ENCODE assay signal across 8 cellular contexts in genomic region chr10:3887885-3888476, GRCh38.
DNase-seq lines count a peak whose midpoint lies in the region; ATAC-seq and TF ChIP-seq lines count a peak whose summit lies in the region.

No MANE protein-coding gene starts in this region.

- H2AFZ ChIP-seq in mammary epithelial cell (ENCODE audit: low read depth, low read length) (peak overlapping the region; percentile 72), mesenchymal stem cell (ENCODE audit: low read depth, low read length) (peak overlapping the region; percentile 70)

- H3K27ac ChIP-seq in mammary epithelial cell (ENCODE audit: insufficient read depth, low read depth, low read length) (peak overlapping the region; percentile 96), mesenchymal stem cell (ENCODE audit: low read length, poor library complexity, severe bottlenecking) (peak overlapping the region; percentile 99)

- no peak overlapping the region for H3K23ac ChIP-seq in mesenchymal stem cell (ENCODE audit: low read length in 2 of 2)

- H3K4me3 Mint-ChIP-seq in stimulated activated naive CD8-positive, alpha-beta T cell treated with anti-CD3 and anti-CD28 coated beads, Interleukin-15, amount 100 ng/mL, for 72 hours, result no peak overlapping the region

- H3K4me1 ChIP-seq in mammary epithelial cell (ENCODE audit: insufficient read depth, low read length) (peaks cover 43% of the 10 kb centered on the region), mesenchymal stem cell (ENCODE audit: control insufficient read depth, insufficient read depth, low read depth, low read length) (peaks cover 23% of the 10 kb centered on the region), BE2C (peaks cover 4% of the 10 kb centered on the region; the same call in 1 of the 2 replicates)

- intact Hi-C loops in mammary epithelial cell (cut with micrococcal nuclease), result no loop called here

- no peaks in the 10 kb centered on the region for H3K79me1 ChIP-seq in mesenchymal stem cell (replicated peaks; ENCODE audit: low read length, poor library complexity, severe bottlenecking)

- CTCF ChIA-PET in mammary epithelial cell (lab: Charles Lee; ENCODE audit: low non-redundant PET), result no interaction called here

- H3K18ac ChIP-seq in mesenchymal stem cell (ENCODE audit: low read depth in 1 of 2, low read length in 2 of 2), result peak overlapping the region; percentile 73 to 97

- H3K9me3 ChIP-seq in mammary epithelial cell (replicated peaks; ENCODE audit: insufficient read depth, low read length) (no peaks in the 10 kb centered on the region), mesenchymal stem cell (ENCODE audit: control insufficient read depth, low read length) (no peaks in the 10 kb centered on the region), BE2C (no peaks in the 10 kb centered on the region)

- no peaks in the 10 kb centered on the region for H3K9me3 Mint-ChIP-seq in stimulated activated naive CD8-positive, alpha-beta T cell treated with anti-CD3 and anti-CD28 coated beads, Interleukin-15, amount 100 ng/mL, for 72 hours

- peak overlapping the region; percentile 19 for H3K4me2 ChIP-seq in mammary epithelial cell (ENCODE audit: insufficient read depth, low read depth, low read length)
- H3K4me2 ChIP-seq in mesenchymal stem cell (ENCODE audit: low read length, poor library complexity, severe bottlenecking), result no peak overlapping the region

- dilution Hi-C loops in mammary epithelial cell (cut with HindIII; ENCODE audit: low sequenced_read_pairs), result no loop called here

- DNase-seq in T follicular helper cell (ENCODE audit: low read depth), result peak; percentile 59
- peak; percentile 98 for DNase-seq in mammary epithelial cell
- DNase-seq in mesenchymal stem cell, result peak; percentile 99
- DNase-seq in stimulated activated naive CD8-positive, alpha-beta T cell treated with anti-CD3 and anti-CD28 coated beads, Interleukin-15, amount 100 ng/mL, for 72 hours, result no peak
- no peak for DNase-seq in COR-L47 (lab: John Stamatoyannopoulos, UW)
- no peak for DNase-seq in BE2C

- H2BK15ac ChIP-seq in mesenchymal stem cell (ENCODE audit: low read depth, poor library complexity, severe bottlenecking), result no peak overlapping the region

- peak overlapping the region in 1 of 2 experiments; percentile 20 for H3K14ac ChIP-seq in mesenchymal stem cell (ENCODE audit: low read length in 2 of 2)

- H3K9ac ChIP-seq in mammary epithelial cell (ENCODE audit: insufficient read depth, low read length) (peak overlapping the region; percentile 80), mesenchymal stem cell (ENCODE audit: low read length) (peak overlapping the region; percentile 91)

- BruUV-seq in mammary epithelial cell (replicated peaks; lab: Mats Ljungman, UMichigan), result TSS peak; percentile 52

- H3K4ac ChIP-seq in mesenchymal stem cell (ENCODE audit: low read depth in 1 of 2, low read length in 2 of 2), result peak overlapping the region; percentile 73 to 97

- no peaks in the 10 kb centered on the region for H4K20me1 ChIP-seq in mammary epithelial cell (ENCODE audit: insufficient read depth, low read length)

- H3K36me3 ChIP-seq in mammary epithelial cell (ENCODE audit: insufficient read depth, low read length), result no peaks in the 10 kb centered on the region
- no peaks in the 10 kb centered on the region for H3K36me3 ChIP-seq in mesenchymal stem cell (ENCODE audit: control insufficient read depth in 1 of 2, insufficient read depth in 2 of 2, low read depth in 1 of 2, low read length in 2 of 2)
- no peaks in the 10 kb centered on the region for H3K36me3 ChIP-seq in BE2C

- ATAC-seq in GM18498 (IDR thresholded peaks at IDR 0.05; ENCODE audit: unreplicated experiment) (peak; percentile 78), HG02678 (IDR thresholded peaks at IDR 0.05; ENCODE audit: unreplicated experiment) (peak; percentile 65)
- ATAC-seq in stimulated activated naive CD8-positive, alpha-beta T cell treated with anti-CD3 and anti-CD28 coated beads, Interleukin-15, amount 100 ng/mL, for 72 hours, result peak; percentile 67

- in situ Hi-C loops in mammary epithelial cell (cut with MboI; ENCODE audit: low sequenced_read_pairs in 2 of 2), result no loop called here

- H2BK12ac ChIP-seq in mesenchymal stem cell (ENCODE audit: low read length in 2 of 2), result peak overlapping the region; percentile 96 to 100

- H4K91ac ChIP-seq in mesenchymal stem cell (ENCODE audit: low read length), result peak overlapping the region; percentile 95

- 23% methylated on average over 7 of the region's 9 CpGs for WGBS in mammary epithelial cell (ENCODE audit: low coverage, missing lambda C conversion rate)
- WGBS in mesenchymal stem cell, result 2% methylated on average over 8 of the region's 9 CpGs

- TF ChIP-seq CTCF in mammary epithelial cell (conservative IDR thresholded peaks at IDR 0.05 in 1 of 2, IDR thresholded peaks at IDR 0.05 in 1 of 2; ENCODE audit: extremely low read depth in 1 of 2, insufficient read depth in 1 of 2, low read depth in 1 of 2, low read length in 2 of 2) (peak in 1 of 2 donors; percentile 6), BE2C (IDR thresholded peaks at IDR 0.05; ENCODE audit: low read depth, low read length) (no peak)

- H3K27ac Mint-ChIP-seq in stimulated activated naive CD8-positive, alpha-beta T cell treated with anti-CD3 and anti-CD28 coated beads, Interleukin-15, amount 100 ng/mL, for 72 hours, result no peak overlapping the region

- no peak overlapping the region for H3K4me3 ChIP-seq in mammary epithelial cell (replicated peaks in 1 of 3; ENCODE audit: insufficient read depth in 1 of 3, low read depth in 2 of 3, low read length in 3 of 3)
- peak overlapping the region in 1 of 2 experiments; percentile 41 for H3K4me3 ChIP-seq in mesenchymal stem cell (ENCODE audit: insufficient read depth in 1 of 2, low read depth in 1 of 2, low read length in 2 of 2)
- no peak overlapping the region for H3K4me3 ChIP-seq in BE2C (ENCODE audit: low read depth, low read length)

- peak overlapping the region; percentile 94 for H2AK5ac ChIP-seq in mesenchymal stem cell (ENCODE audit: low read length, severe bottlenecking)

- no peaks in the 10 kb centered on the region for H3K27me3 Mint-ChIP-seq in stimulated activated naive CD8-positive, alpha-beta T cell treated with anti-CD3 and anti-CD28 coated beads, Interleukin-15, amount 100 ng/mL, for 72 hours

- H4K8ac ChIP-seq in mesenchymal stem cell (ENCODE audit: low read length), result peak overlapping the region; percentile 82

- H2BK120ac ChIP-seq in mesenchymal stem cell (ENCODE audit: low read depth, low read length), result peak overlapping the region; percentile 90

- no peaks in the 10 kb centered on the region for H3K27me3 ChIP-seq in mammary epithelial cell (ENCODE audit: insufficient read depth, low read length)
- H3K27me3 ChIP-seq in mesenchymal stem cell (ENCODE audit: control insufficient read depth in 1 of 2, insufficient read depth in 1 of 2, low read length in 2 of 2), result no peaks in the 10 kb centered on the region
- no peaks in the 10 kb centered on the region for H3K27me3 ChIP-seq in BE2C

- peaks cover 28% of the 10 kb centered on the region for H3K4me1 Mint-ChIP-seq in stimulated activated naive CD8-positive, alpha-beta T cell treated with anti-CD3 and anti-CD28 coated beads, Interleukin-15, amount 100 ng/mL, for 72 hours

- no peaks in the 10 kb centered on the region for H3K79me2 ChIP-seq in mammary epithelial cell (ENCODE audit: insufficient read depth, low read length)

- H2BK5ac ChIP-seq in mesenchymal stem cell (ENCODE audit: low read depth, low read length, poor library complexity, severe bottlenecking), result peak overlapping the region; percentile 96

Comparison
In these comparisons a context has a peak if more than half of its experiments do, and no peak if none do; other contexts are left out.
1. DNase-seq: peak in T follicular helper cell (single experiment), mammary epithelial cell (single experiment) and mesenchymal stem cell (single experiment); none in stimulated activated naive CD8-positive, alpha-beta T cell treated with anti-CD3 and anti-CD28 coated beads, Interleukin-15, amount 100 ng/mL, for 72 hours (0 of 2), COR-L47 (single experiment) and BE2C (single experiment).
2. Peak in every context shown above with its lines, with median percentiles within 50 percentile points of each other: ATAC-seq.